Comparison of ENCODE assay signal across 10 cellular contexts in the genomic region with DNA sequence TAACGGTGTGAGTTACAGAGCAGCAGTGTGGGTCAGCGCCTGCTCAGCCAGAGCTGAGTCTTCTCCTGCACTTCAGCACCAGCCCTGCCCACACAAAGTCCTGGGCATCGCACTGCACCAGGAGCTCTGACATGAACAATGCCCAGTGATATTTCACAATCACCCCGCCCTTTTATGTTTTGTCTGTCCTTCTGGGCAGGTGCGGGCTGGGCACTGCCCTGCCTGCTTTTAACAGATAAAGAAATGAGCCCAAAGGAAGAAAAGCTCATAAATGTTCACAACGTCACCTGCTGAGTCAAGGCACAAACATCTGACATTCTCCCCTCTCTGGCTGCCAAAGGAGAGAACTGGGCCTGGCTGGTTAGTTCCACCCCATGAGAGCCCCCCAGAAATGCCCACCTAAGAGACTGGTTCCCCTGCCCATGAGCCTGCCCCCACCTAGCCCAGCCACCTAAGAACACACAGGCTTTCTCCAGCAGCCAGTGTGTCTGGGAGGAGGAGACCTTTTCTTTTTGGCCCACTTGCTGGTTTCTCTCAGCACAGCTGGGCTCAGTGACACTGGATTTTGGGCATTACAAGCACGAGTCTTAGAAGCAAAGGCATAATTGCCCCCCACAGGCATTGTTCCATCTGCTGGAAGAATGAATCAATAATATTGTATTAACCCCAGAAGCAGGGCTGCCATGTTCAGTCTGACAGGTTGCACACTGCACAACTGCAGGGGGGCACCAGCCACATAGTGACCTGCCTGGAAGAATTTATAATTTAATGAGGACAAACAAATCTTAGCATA. TPM values are rescaled to one million over a fixed set of nuclear protein-coding genes. Genes with fewer than 3 reads are reported as not detected.
DNase-seq lines count a peak whose midpoint lies in the region; ATAC-seq, FAIRE-seq and TF ChIP-seq lines count a peak whose summit lies in the region.
"Had no signal": no experiment of that assay in that cellular context is flagged by ENCODE, and none has a peak within 500 bp of the region (broad histone marks: within the 10 kb centered on the region; RNA-seq: fewer than 3 reads in every experiment).

No MANE protein-coding gene starts in this region.

- peak overlapping the region; percentile 43 for H3K27ac Mint-ChIP-seq in activated naive CD4-positive, alpha-beta T cell treated with anti-CD3 and anti-CD28 coated beads for 36 hours
- no peak overlapping the region for H3K27ac Mint-ChIP-seq in MCF 10A (ENCODE audit: low read depth, unreplicated experiment)

- no peak for TF ChIP-seq POLR2A in HepG2 (IDR thresholded peaks at IDR 0.05; ENCODE audit: insufficient read depth in 1 of 2, low read depth in 2 of 2, low read length in 2 of 2)

- H3K27me3 ChIP-seq in HepG2 (ENCODE audit: control insufficient read depth in 1 of 2, insufficient read depth in 2 of 2, low read length in 2 of 2) = no peaks in the 10 kb centered on the region; a peak in 1 of 5 replicates

- WGBS in HepG2 (ENCODE audit: low lambda C conversion rate) = 53% methylated on average over 7 of the region's 7 CpGs
- 72% methylated on average over 7 of the region's 7 CpGs for WGBS in urinary bladder

- no peak overlapping the region for H3K4me3 Mint-ChIP-seq in activated naive CD4-positive, alpha-beta T cell treated with anti-CD3 and anti-CD28 coated beads for 36 hours
- H3K4me3 Mint-ChIP-seq in MCF 10A (ENCODE audit: unreplicated experiment) = no peak overlapping the region

- peaks cover 8% of the 10 kb centered on the region for H3K9me3 Mint-ChIP-seq in activated naive CD4-positive, alpha-beta T cell treated with anti-CD3 and anti-CD28 coated beads for 36 hours
- H3K9me3 Mint-ChIP-seq in MCF 10A (ENCODE audit: unreplicated experiment) = no peaks in the 10 kb centered on the region

- H3K4me3 ChIP-seq in HepG2 (replicated peaks in 1 of 3; ENCODE audit: insufficient read depth in 1 of 3, low read depth in 2 of 3, low read length in 3 of 3) (peak overlapping the region; percentile 38 to 69 (median 46)), urinary bladder (ENCODE audit: low read depth, low read length) (no peak overlapping the region)

- H3K4me1 ChIP-seq in HepG2 (ENCODE audit: insufficient read depth, low read length) (peaks cover 80% of the 10 kb centered on the region), urinary bladder (ENCODE audit: insufficient read depth) (no peaks in the 10 kb centered on the region)

- intact Hi-C loops in activated naive CD4-positive, alpha-beta T cell treated with anti-CD3 and anti-CD28 coated beads for 36 hours (cut with micrococcal nuclease) = loop anchor here (10.0 kb wide), 1 partner anchor 252 kb away; no protein-coding TSS in a partner anchor
- intact Hi-C loops in MCF 10A (cut with micrococcal nuclease) (loop anchor here (2.0 to 5.0 kb wide), 4 partner anchors 18 to 100 kb away; no protein-coding TSS in a partner anchor), HepG2 (cut with micrococcal nuclease; ENCODE audit: unreplicated experiment) (no loop called here)

- TF ChIP-seq CTCF in MCF 10A (IDR thresholded peaks at IDR 0.05; ENCODE audit: unreplicated experiment) (no peak), HepG2 (CRISPR knock-in tag; IDR thresholded peaks at IDR 0.05) (no peak)

- ATAC-seq in HepG2 = no peak
- ATAC-seq in HG03565 (IDR thresholded peaks at IDR 0.05; ENCODE audit: unreplicated experiment) = no peak
- no peak for ATAC-seq in GM21825 (IDR thresholded peaks at IDR 0.05; ENCODE audit: unreplicated experiment)

- TF ChIP-seq EP300 in HepG2 (IDR thresholded peaks at IDR 0.05; ENCODE audit: low read depth in 2 of 2, low read length in 2 of 2) = no peak
- no peak for TF ChIP-seq EP300 in HepG2 (CRISPR knock-in tag; IDR thresholded peaks at IDR 0.05; ENCODE audit: borderline replicate concordance)

- POLR2A ChIA-PET in MCF 10A (lab: Yijun Ruan, JAX) (interaction anchor here (0.6 to 7.4 kb wide), 22 partner anchors 8 to 1560 kb away, joined by 3 to 88 read pairs (median 6); no protein-coding TSS in a partner anchor), HepG2 (lab: Yijun Ruan, JAX) (interaction anchor here (0.8 to 5.4 kb wide), 18 partner anchors 9 to 100 kb away, joined by 3 to 73 read pairs (median 8); partner anchors contain the start of gene CALML5)

- H3K36me3 ChIP-seq in HepG2 (replicated peaks in 1 of 2; ENCODE audit: control insufficient read depth in 1 of 2, insufficient read depth in 2 of 2, low read length in 2 of 2) (no peaks in the 10 kb centered on the region), urinary bladder (ENCODE audit: insufficient read depth) (no peaks in the 10 kb centered on the region)

- no TSS peak for BruUV-seq in MCF 10A (replicated peaks; lab: Mats Ljungman, UMichigan)
- no TSS peak for BruUV-seq in HepG2 (replicated peaks; lab: Mats Ljungman, UMichigan)

- no peaks in the 10 kb centered on the region for H3K27me3 Mint-ChIP-seq in activated naive CD4-positive, alpha-beta T cell treated with anti-CD3 and anti-CD28 coated beads for 36 hours (ENCODE audit: low read depth)
- H3K27me3 Mint-ChIP-seq in MCF 10A (ENCODE audit: insufficient read depth, unreplicated experiment) = no peaks in the 10 kb centered on the region

- no peaks in the 10 kb centered on the region for H3K36me3 Mint-ChIP-seq in activated naive CD4-positive, alpha-beta T cell treated with anti-CD3 and anti-CD28 coated beads for 36 hours (ENCODE audit: low read depth)
- H3K36me3 Mint-ChIP-seq in MCF 10A (ENCODE audit: insufficient read depth, unreplicated experiment) = peaks cover 17% of the 10 kb centered on the region

- CTCF ChIA-PET in activated naive CD4-positive, alpha-beta T cell treated with anti-CD3 and anti-CD28 coated beads for 36 hours (lab: Charles Lee) = interaction anchor here (0.5 to 1.5 kb wide), 3 partner anchors 28 to 112 kb away, joined by 3 to 4 read pairs (median 3); no protein-coding TSS in a partner anchor
- CTCF ChIA-PET in MCF 10A (lab: Yijun Ruan, JAX) (interaction anchor here (0.9 to 2.7 kb wide), 3 partner anchors 76 to 113 kb away, joined by 3 to 21 read pairs (median 3); no protein-coding TSS in a partner anchor), HepG2 (lab: Yijun Ruan, JAX; ENCODE audit: low intra/inter-chr PET ratio, low total read pairs) (no interaction called here)

- H4K20me1 ChIP-seq in HepG2 (ENCODE audit: insufficient read depth, low read length) = no peaks in the 10 kb centered on the region

- peaks cover 18% of the 10 kb centered on the region for H3K9me3 ChIP-seq in HepG2 (ENCODE audit: low read length)

- H3K27ac ChIP-seq in HepG2 (ENCODE audit: extremely low read length, insufficient read depth, low read length) (peak overlapping the region; percentile 97), urinary bladder (ENCODE audit: low read depth) (peak overlapping the region; percentile 85)

- no peak for DNase-seq in activated naive CD4-positive, alpha-beta T cell treated with anti-CD3 and anti-CD28 coated beads for 36 hours
- no peak for DNase-seq in activated naive CD4-positive, alpha-beta T cell treated with anti-CD3 and anti-CD28 coated beads, Interleukin-2, amount 50 U/mL, for 16 hours
- DNase-seq in MCF 10A (ENCODE audit: unreplicated experiment) (peak; percentile 96), HepG2 (ENCODE audit: low spot score) (peak; percentile 34), NCI-H2081 (lab: John Stamatoyannopoulos, UW) (no peak)
- DNase-seq: Karpas-422; stimulated activated CD4-positive, alpha-beta T cell treated with anti-CD3 and anti-CD28 coated beads, Interleukin-15, amount 100 ng/mL, for 24 hours had no signal

- peaks cover 16% of the 10 kb centered on the region for H3K4me1 Mint-ChIP-seq in activated naive CD4-positive, alpha-beta T cell treated with anti-CD3 and anti-CD28 coated beads for 36 hours (ENCODE audit: low read depth)
- peaks cover 25% of the 10 kb centered on the region for H3K4me1 Mint-ChIP-seq in MCF 10A (ENCODE audit: insufficient read depth, unreplicated experiment)

- in situ Hi-C loops in HepG2 (cut with HindIII; ENCODE audit: extremely low pct_ligation_motif_present, low pct_unique_long_range_greater_than_20kb) = no loop called here

- TF ChIP-seq RAD21 in HepG2 (CRISPR knock-in tag; IDR thresholded peaks at IDR 0.05) = no peak

- FAIRE-seq in HepG2 (lab: Jason Lieb, UNC) = no peak

- H3K9ac ChIP-seq in HepG2 (ENCODE audit: insufficient read depth, low read depth, low read length) = peak overlapping the region; percentile 84

- no peak overlapping the region for H2AFZ ChIP-seq in HepG2 (ENCODE audit: low read length)

- peak overlapping the region; percentile 91 for H3K4me2 ChIP-seq in HepG2 (ENCODE audit: low read depth, low read length)

- no peaks in the 10 kb centered on the region for H3K79me2 ChIP-seq in HepG2 (ENCODE audit: insufficient read depth, low read length)

RNA-seq across cellular contexts. Expression of gene CALML3, which starts 22.3 kb away (rescaled TPM):
- total RNA-seq in activated naive CD4-positive, alpha-beta T cell treated with anti-CD3 and anti-CD28 coated beads for 36 hours = not detected
- 0.25 and 0.75 TPM in 2 replicates for total RNA-seq in MCF 10A (2022)
- not detected in 2 replicates for total RNA-seq in HepG2 (2016; rRNA removed; fragmentation: Illumina TruSeq; extraction: Trizol)
- total RNA-seq in HepG2 (2016; cell fraction: cytosol; rRNA removed; fragmentation: Illumina TruSeq; extraction: Trizol; ENCODE audit: low read depth) = not detected in 2 replicates
- total RNA-seq in HepG2 (2016; cell fraction: insoluble cytoplasmic fraction; rRNA removed; fragmentation: Illumina TruSeq; extraction: Trizol) = not detected in 2 replicates
- not detected in 2 replicates for total RNA-seq in HepG2 (2016; cell fraction: membrane; rRNA removed; fragmentation: Illumina TruSeq; extraction: Trizol)
- not detected in 2 replicates for total RNA-seq in HepG2 (2016; cell fraction: nucleus; rRNA removed; fragmentation: Illumina TruSeq; extraction: Trizol)
- not detected in 2 replicates for polyA plus RNA-seq in HepG2 (2011; rRNA removed)
- polyA plus RNA-seq in HepG2 (2011; cell fraction: cytosol; rRNA removed) = not detected in 2 replicates
- polyA plus RNA-seq in HepG2 (2011; cell fraction: nucleus; rRNA removed) = not detected in 2 replicates
- polyA plus RNA-seq in HepG2 (2012) = not detected in 2 replicates
- polyA plus RNA-seq in HepG2 (2016; cell fraction: cytosol; fragmentation: Illumina TruSeq; extraction: Trizol; ENCODE audit: low read depth) = not detected in 2 replicates
- polyA plus RNA-seq in HepG2 (2016; cell fraction: insoluble cytoplasmic fraction; fragmentation: Illumina TruSeq; extraction: Trizol; ENCODE audit: low read depth) = not detected in 2 replicates
- polyA plus RNA-seq in HepG2 (2016; cell fraction: membrane; fragmentation: Illumina TruSeq; extraction: Trizol; ENCODE audit: low read depth) = not detected in 2 replicates
- not detected in 2 replicates for polyA plus RNA-seq in HepG2 (2016; cell fraction: nucleus; fragmentation: Illumina TruSeq; extraction: Trizol; ENCODE audit: insufficient read depth, low read depth)
- not detected in 2 replicates for polyA minus RNA-seq in HepG2 (2011; rRNA and poly(A)+ RNA removed; ENCODE audit: low replicate concordance)
- polyA minus RNA-seq in HepG2 (2011; cell fraction: cytosol; rRNA and poly(A)+ RNA removed) = not detected in 2 replicates
- not detected in 2 replicates for polyA minus RNA-seq in HepG2 (2011; cell fraction: nucleus; rRNA and poly(A)+ RNA removed)
- not detected for total RNA-seq in urinary bladder
- not detected for polyA plus RNA-seq in urinary bladder

RNA-seq across cellular contexts. Expression of gene CALML5, which starts 47.7 kb away (rescaled TPM):
- total RNA-seq in activated naive CD4-positive, alpha-beta T cell treated with anti-CD3 and anti-CD28 coated beads for 36 hours = not detected
- total RNA-seq in MCF 10A (2022) (not detected in 2 replicates), HepG2 (2016; rRNA removed; fragmentation: Illumina TruSeq; extraction: Trizol) (not detected in 2 replicates), urinary bladder (not detected)
- not detected in 2 replicates for total RNA-seq in HepG2 (2016; cell fraction: cytosol; rRNA removed; fragmentation: Illumina TruSeq; extraction: Trizol; ENCODE audit: low read depth)
- total RNA-seq in HepG2 (2016; cell fraction: insoluble cytoplasmic fraction; rRNA removed; fragmentation: Illumina TruSeq; extraction: Trizol) = not detected in 2 replicates
- not detected in 2 replicates for total RNA-seq in HepG2 (2016; cell fraction: membrane; rRNA removed; fragmentation: Illumina TruSeq; extraction: Trizol)
- not detected in 2 replicates for total RNA-seq in HepG2 (2016; cell fraction: nucleus; rRNA removed; fragmentation: Illumina TruSeq; extraction: Trizol)
- polyA plus RNA-seq in HepG2 (2011; rRNA removed) (not detected in 2 replicates), urinary bladder (not detected)
- not detected in 2 replicates for polyA plus RNA-seq in HepG2 (2011; cell fraction: cytosol; rRNA removed)
- not detected in 2 replicates for polyA plus RNA-seq in HepG2 (2011; cell fraction: nucleus; rRNA removed)
- not detected in 2 replicates for polyA plus RNA-seq in HepG2 (2012)
- not detected in 2 replicates for polyA plus RNA-seq in HepG2 (2016; cell fraction: cytosol; fragmentation: Illumina TruSeq; extraction: Trizol; ENCODE audit: low read depth)
- not detected in 2 replicates for polyA plus RNA-seq in HepG2 (2016; cell fraction: insoluble cytoplasmic fraction; fragmentation: Illumina TruSeq; extraction: Trizol; ENCODE audit: low read depth)
- not detected in 2 replicates for polyA plus RNA-seq in HepG2 (2016; cell fraction: membrane; fragmentation: Illumina TruSeq; extraction: Trizol; ENCODE audit: low read depth)
- not detected in 2 replicates for polyA plus RNA-seq in HepG2 (2016; cell fraction: nucleus; fragmentation: Illumina TruSeq; extraction: Trizol; ENCODE audit: insufficient read depth, low read depth)
- not detected in 2 replicates for polyA minus RNA-seq in HepG2 (2011; rRNA and poly(A)+ RNA removed; ENCODE audit: low replicate concordance)
- not detected in 2 replicates for polyA minus RNA-seq in HepG2 (2011; cell fraction: cytosol; rRNA and poly(A)+ RNA removed)
- polyA minus RNA-seq in HepG2 (2011; cell fraction: nucleus; rRNA and poly(A)+ RNA removed) = not detected in 2 replicates

Comparison
In these comparisons a context has a peak if more than half of its experiments do, and no peak if none do; other contexts are left out.
1. DNase-seq: peak in MCF 10A (single experiment) and HepG2 (single experiment); none in activated naive CD4-positive, alpha-beta T cell treated with anti-CD3 and anti-CD28 coated beads for 36 hours (single experiment), activated naive CD4-positive, alpha-beta T cell treated with anti-CD3 and anti-CD28 coated beads, Interleukin-2, amount 50 U/mL, for 16 hours (single experiment) and NCI-H2081 (0 of 2).